In the genomic region with DNA sequence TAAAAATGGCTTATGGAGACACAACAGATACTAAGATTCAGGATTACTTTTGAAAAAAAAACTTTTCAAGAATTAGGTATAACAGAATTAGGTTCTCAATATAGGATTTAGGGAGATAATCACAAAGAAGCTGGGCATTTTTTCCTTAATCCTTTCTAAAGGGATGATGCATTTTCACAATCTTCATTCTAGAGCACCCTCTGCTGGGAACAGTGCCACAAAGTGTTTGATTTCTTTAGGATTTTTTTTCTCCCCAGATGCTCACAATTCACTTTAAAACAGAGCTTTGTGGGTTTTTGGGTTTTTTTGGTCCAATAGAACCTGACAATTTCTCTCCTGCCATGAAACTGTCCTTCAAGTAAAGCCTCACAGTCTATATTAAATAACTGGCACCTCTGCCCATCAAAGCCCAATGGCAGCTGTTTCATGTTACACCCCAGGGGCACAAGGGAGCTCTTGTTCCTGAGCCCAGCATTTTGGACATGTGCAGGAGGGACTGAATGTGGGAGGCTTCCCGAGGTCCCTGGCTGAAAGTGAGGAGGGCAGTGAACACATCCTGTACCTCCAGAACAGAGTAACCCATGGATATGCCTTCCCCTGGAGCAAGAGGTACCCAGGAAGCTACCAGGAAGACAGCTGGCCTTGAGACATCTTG, we compare ENCODE assay signal across 8 cellular contexts. TPM values are rescaled to one million over a fixed set of nuclear protein-coding genes. Genes with fewer than 3 reads are reported as not detected.
DNase-seq lines count a peak whose midpoint lies in the region; ATAC-seq and TF ChIP-seq lines count a peak whose summit lies in the region.

No MANE protein-coding gene starts in this region.

- peak; percentile 39 for TF ChIP-seq CTCF in epithelial cell of esophagus (IDR thresholded peaks at IDR 0.05; ENCODE audit: insufficient read depth, low read depth, low read length, missing control alignments)
- peak; percentile 47 for TF ChIP-seq CTCF in retinal pigment epithelial cell (conservative IDR thresholded peaks at IDR 0.05; ENCODE audit: low read depth, low read length)

- no peak for ATAC-seq in left lobe of liver

- H3K4me3 ChIP-seq in epithelial cell of esophagus (ENCODE audit: low read length) (no peak overlapping the region), retinal pigment epithelial cell (ENCODE audit: low read length) (no peak overlapping the region)

- peak; percentile 54 for DNase-seq in DMS 273 (lab: John Stamatoyannopoulos, UW; ENCODE audit: unreplicated experiment)
- DNase-seq in DMS 273 treated with DMSO at 0.1 percent for 48 hours (lab: John Stamatoyannopoulos, UW) = no peak
- DNase-seq in NCI-H82 (lab: John Stamatoyannopoulos, UW) = peak; percentile 72
- peak; percentile 39 for DNase-seq in epithelial cell of esophagus (ENCODE audit: low read depth)
- DNase-seq in retinal pigment epithelial cell (ENCODE audit: low read depth) = peak; percentile 2
- DNase-seq in H4 (ENCODE audit: low spot score) = no peak
- no peak for DNase-seq in left lobe of liver (ENCODE audit: low spot score)
- DNase-seq in stimulated activated CD4-positive, alpha-beta T cell treated with anti-CD3 and anti-CD28 coated beads, Interleukin-4, amount 100 ng/mL, for 4 hours = no peak

RNA-seq across cellular contexts. Expression of a gene that starts 39.7 kb away (rescaled TPM):
- 10.5 and 12.2 TPM in 2 replicates for total RNA-seq in H4 (2014; rRNA removed; shearing (Covaris generic))
- 14.0 TPM for total RNA-seq in left lobe of liver

Comparison
In these comparisons a context has a peak if more than half of its experiments do, and no peak if none do; other contexts are left out.
1. DNase-seq: peak in DMS 273 (single experiment), NCI-H82 (single experiment), epithelial cell of esophagus (single experiment) and retinal pigment epithelial cell (single experiment); none in DMS 273 treated with DMSO at 0.1 percent for 48 hours (single experiment), H4 (single experiment), left lobe of liver (single experiment) and stimulated activated CD4-positive, alpha-beta T cell treated with anti-CD3 and anti-CD28 coated beads, Interleukin-4, amount 100 ng/mL, for 4 hours (0 of 2).